In the genomic region with DNA sequence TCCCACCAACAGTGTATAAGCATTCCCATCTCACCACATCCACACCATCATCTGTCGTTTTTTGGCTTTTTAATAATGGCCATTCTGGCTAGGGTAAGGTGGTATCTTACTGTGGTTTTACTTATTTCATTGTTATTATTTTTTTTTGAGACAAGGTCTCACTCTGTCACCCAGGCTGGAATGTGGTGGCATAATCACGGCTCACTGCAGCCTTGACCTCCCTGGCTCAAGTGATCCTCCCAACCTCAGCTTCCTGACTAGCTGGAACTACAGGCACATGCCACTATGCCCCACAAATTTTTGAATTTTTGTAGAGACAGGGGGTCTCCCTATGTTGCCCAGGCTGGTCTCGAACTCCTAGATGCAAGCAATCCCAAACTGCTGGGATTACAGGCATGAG, we compare ENCODE assay signal across 8 cellular contexts. TPM values are rescaled to one million over a fixed set of nuclear protein-coding genes. Genes with fewer than 3 reads are reported as not detected.
"Had no signal": no experiment of that assay in that cellular context is flagged by ENCODE, and none has a peak within 500 bp of the region (broad histone marks: within the 10 kb centered on the region; RNA-seq: fewer than 3 reads in every experiment).

No MANE protein-coding gene starts in this region.

- H3K27ac ChIP-seq: GM23248 had no signal

- H3K9me3 Mint-ChIP-seq: IgD-negative memory B cell had no signal

- FAIRE-seq: HTR-8/SVneo had no signal

- DNase-seq: GM23248, GOT3, H7, HCEC 1CT had no signal

- H3K36me3 Mint-ChIP-seq: IgD-negative memory B cell had no signal

- H3K4me3 Mint-ChIP-seq: IgD-negative memory B cell had no signal

- H3K4me1 Mint-ChIP-seq: IgD-negative memory B cell had no signal

- H3K27ac Mint-ChIP-seq: IgD-negative memory B cell had no signal

- H3K4me3 ChIP-seq: GM23248 had no signal

- H2AFZ ChIP-seq: GM23248 had no signal

- H3K9ac ChIP-seq: GM23248 had no signal

RNA-seq across cellular contexts. Expression of a gene that starts 28.0 kb away (rescaled TPM):
- total RNA-seq: GM23248, H4, H7, HT-29 had no signal
- polyA plus RNA-seq: GM23248, IgD-negative memory B cell had no signal
